In genomic region chr19:38952395-38953165, GRCh38 we compare ENCODE assay signal across 8 cellular contexts. TPM values are rescaled to one million over a fixed set of nuclear protein-coding genes. Genes with fewer than 3 reads are reported as not detected.
DNase-seq lines count a peak whose midpoint lies in the region; TF ChIP-seq lines count a peak whose summit lies in the region.

No MANE protein-coding gene starts in this region.

- H3K27ac Mint-ChIP-seq in activated naive CD4-positive, alpha-beta T cell treated with anti-CD3 and anti-CD28 coated beads, Interleukin-2, amount 50 U/mL, for 24 hours = peak overlapping the region; percentile 42

- H3K4me3 ChIP-seq in kidney epithelial cell (ENCODE audit: low read depth, low read length) = no peak overlapping the region

- DNase-seq in activated naive CD4-positive, alpha-beta T cell treated with Interleukin-2 at 50 U/mL for 16 hours = no peak
- DNase-seq in NAMALWA (ENCODE audit: low spot score) (peak; percentile 75), SW480 (ENCODE audit: low spot score) (peak; percentile 36), kidney epithelial cell (ENCODE audit: low read depth) (peak; percentile 68), NK-92 (lab: John Stamatoyannopoulos, UW; ENCODE audit: unreplicated experiment) (no peak), NCI-H128 (lab: John Stamatoyannopoulos, UW; ENCODE audit: unreplicated experiment) (no peak)
- no peak for DNase-seq in stimulated activated CD8-positive, alpha-beta memory T cell treated with anti-CD3 and anti-CD28 coated beads, Interleukin-4, amount 100 ng/mL, for 48 hours

- TF ChIP-seq CTCF in kidney epithelial cell (IDR thresholded peaks at IDR 0.05; ENCODE audit: insufficient read depth, low read length, poor library complexity, severe bottlenecking) = peak; percentile 67

- H3K36me3 ChIP-seq in kidney epithelial cell (ENCODE audit: control insufficient read depth, insufficient read depth, low read length) = no peaks in the 10 kb centered on the region

- no peaks in the 10 kb centered on the region for H3K9me3 Mint-ChIP-seq in activated naive CD4-positive, alpha-beta T cell treated with anti-CD3 and anti-CD28 coated beads, Interleukin-2, amount 50 U/mL, for 24 hours

- H3K27me3 Mint-ChIP-seq in activated naive CD4-positive, alpha-beta T cell treated with anti-CD3 and anti-CD28 coated beads, Interleukin-2, amount 50 U/mL, for 24 hours = peaks cover 10% of the 10 kb centered on the region

- H3K27me3 ChIP-seq in kidney epithelial cell (ENCODE audit: control insufficient read depth, insufficient read depth, low read length) = no peaks in the 10 kb centered on the region

- H3K36me3 Mint-ChIP-seq in activated naive CD4-positive, alpha-beta T cell treated with anti-CD3 and anti-CD28 coated beads, Interleukin-2, amount 50 U/mL, for 24 hours = no peaks in the 10 kb centered on the region

- no peak overlapping the region for H3K4me3 Mint-ChIP-seq in activated naive CD4-positive, alpha-beta T cell treated with anti-CD3 and anti-CD28 coated beads, Interleukin-2, amount 50 U/mL, for 24 hours

- peaks cover 16% of the 10 kb centered on the region for H3K4me1 Mint-ChIP-seq in activated naive CD4-positive, alpha-beta T cell treated with anti-CD3 and anti-CD28 coated beads, Interleukin-2, amount 50 U/mL, for 24 hours

RNA-seq across cellular contexts. Expression of gene MRPS12, which starts 21.8 kb away (rescaled TPM):
- total RNA-seq in kidney epithelial cell = 53.8 and 67.1 TPM in 2 replicates

RNA-seq across cellular contexts. Expression of gene SARS2, which starts 22.0 kb away (rescaled TPM):
- 40.5 and 55.2 TPM in 2 replicates for total RNA-seq in kidney epithelial cell

RNA-seq across cellular contexts. Expression of gene FBXO17, which starts 23.0 kb away (rescaled TPM):
- 17.9 and 20.1 TPM in 2 replicates for total RNA-seq in kidney epithelial cell

RNA-seq across cellular contexts. Expression of gene CCER2, which starts 40.6 kb away (rescaled TPM):
- total RNA-seq in kidney epithelial cell = 0.42 TPM in 1 of 2 replicates, not detected in the other

RNA-seq across cellular contexts. Expression of gene NFKBIB, which starts 52.8 kb away (rescaled TPM):
- 39.0 and 41.7 TPM in 2 replicates for total RNA-seq in kidney epithelial cell

Comparison
In these comparisons a context has a peak if more than half of its experiments do, and no peak if none do; other contexts are left out.
1. DNase-seq: peak in NAMALWA (single experiment), SW480 (single experiment) and kidney epithelial cell (single experiment); none in activated naive CD4-positive, alpha-beta T cell treated with Interleukin-2 at 50 U/mL for 16 hours (single experiment), NK-92 (single experiment), NCI-H128 (single experiment) and stimulated activated CD8-positive, alpha-beta memory T cell treated with anti-CD3 and anti-CD28 coated beads, Interleukin-4, amount 100 ng/mL, for 48 hours (single experiment).